In the genomic region with DNA sequence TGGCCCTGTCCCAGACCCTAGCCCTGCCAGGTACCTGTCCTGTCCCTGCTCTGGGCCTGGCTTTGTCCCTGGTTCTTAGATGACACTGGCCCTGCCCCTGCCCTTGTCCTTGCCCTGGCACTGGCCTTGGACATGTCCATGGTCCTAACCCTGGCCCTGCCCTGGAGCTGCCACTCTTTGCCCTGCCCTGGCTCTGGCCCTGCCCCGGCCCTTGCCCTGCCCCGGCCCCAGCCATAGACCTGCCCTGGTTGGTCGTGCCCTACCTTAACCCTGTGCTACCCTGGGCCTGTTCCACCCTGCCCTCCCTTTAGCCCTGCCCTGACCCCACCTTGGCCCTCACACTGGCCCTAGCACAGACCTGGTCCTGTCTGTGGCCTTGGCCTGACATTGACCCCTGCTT, we compare ENCODE assay signal across 3 cellular contexts.
A peak's percentile ranks its signal among the peaks of the same experiment; 100 is the strongest.
DNase-seq lines count a peak whose midpoint lies in the region; TF ChIP-seq lines count a peak whose summit lies in the region.
"Not testable (repeated sequence)": the region's sequence is repeated elsewhere in the genome, so short reads cannot be mapped to it uniquely, and the experiment has no call there.

No MANE protein-coding gene starts in this region.

- peak overlapping the region; percentile 35 for H3K4me3 ChIP-seq in trophoblast cell (ENCODE audit: low read depth, low read length)
- not testable (repeated sequence) for H3K4me3 ChIP-seq in spleen

- not testable (repeated sequence) for H3K4me3 Mint-ChIP-seq in chondrocyte (ENCODE audit: unreplicated experiment)

- not testable (repeated sequence) for H4K8ac ChIP-seq in trophoblast cell (ENCODE audit: low read depth, low read length)

- H3K18ac ChIP-seq in trophoblast cell (ENCODE audit: low read length), result not testable (repeated sequence)

- H2BK120ac ChIP-seq in trophoblast cell (ENCODE audit: insufficient read depth, low read length, poor library complexity), result not testable (repeated sequence)

- intact Hi-C loops in spleen (cut with DNase I; ENCODE audit: low total_unique reads), result not testable (repeated sequence)

- TF ChIP-seq CTCF in chondrocyte (IDR thresholded peaks at IDR 0.05); spleen (IDR thresholded peaks at IDR 0.05 in 8 of 11, conservative IDR thresholded peaks at IDR 0.05 in 3 of 11): not testable (repeated sequence)

- H3K4ac ChIP-seq in trophoblast cell (ENCODE audit: low read depth, low read length), result not testable (repeated sequence)

- not testable (repeated sequence) for H4K12ac ChIP-seq in trophoblast cell (ENCODE audit: low read depth, low read length)

- H3K79me2 ChIP-seq in trophoblast cell (ENCODE audit: control insufficient read depth, insufficient read depth, low read length, poor library complexity), result not testable (repeated sequence)

- not testable (repeated sequence) for H3K27ac Mint-ChIP-seq in chondrocyte (ENCODE audit: unreplicated experiment)

- not testable (repeated sequence) for H3K36me3 ChIP-seq in trophoblast cell (ENCODE audit: control insufficient read depth in 1 of 2, insufficient read depth in 2 of 2, low read length in 2 of 2); spleen

- not testable (repeated sequence) for H3K4me1 Mint-ChIP-seq in chondrocyte (ENCODE audit: low read depth)

- not testable (repeated sequence) for H3K27me3 ChIP-seq in trophoblast cell (ENCODE audit: insufficient read depth, low read length); spleen (replicated peaks in 1 of 7)

- H2BK12ac ChIP-seq in trophoblast cell (ENCODE audit: low read length), result not testable (repeated sequence)

- H4K91ac ChIP-seq in trophoblast cell (ENCODE audit: low read depth, low read length), result not testable (repeated sequence)

- H3K9ac ChIP-seq in trophoblast cell (ENCODE audit: low read length), result not testable (repeated sequence)

- H2AFZ ChIP-seq in trophoblast cell (ENCODE audit: insufficient read depth, low read length, poor library complexity), result not testable (repeated sequence)

- TF ChIP-seq POLR2A in spleen (IDR thresholded peaks at IDR 0.05), result not testable (repeated sequence)

- WGBS in trophoblast cell (ENCODE audit: extremely low coverage, insufficient coverage, insufficient read length), result no CpG with 5 or more reads among the region's 3 CpGs
- WGBS in spleen, 5 donors, result 79 to 94% (median 88%) methylated on average over 3 of the region's 3 CpGs

- H3K27me3 Mint-ChIP-seq in chondrocyte (ENCODE audit: low read depth), result not testable (repeated sequence)

- H3K9me3 Mint-ChIP-seq in chondrocyte (ENCODE audit: low read depth), result peaks cover 21% of the 10 kb centered on the region

- peaks cover 62% of the 10 kb centered on the region for H3K9me3 ChIP-seq in trophoblast cell (ENCODE audit: insufficient read depth, low read depth, low read length)
- H3K9me3 ChIP-seq in spleen, result not testable (repeated sequence)

- H3K4me2 ChIP-seq in trophoblast cell (ENCODE audit: low read length), result not testable (repeated sequence)

- not testable (repeated sequence) for H3K23ac ChIP-seq in trophoblast cell (ENCODE audit: low read length)

- not testable (repeated sequence) for H3K79me1 ChIP-seq in trophoblast cell (ENCODE audit: low read length)

- not testable (repeated sequence) for H3K14ac ChIP-seq in trophoblast cell (ENCODE audit: low read length)

- not testable (repeated sequence) for H3K27ac ChIP-seq in trophoblast cell (ENCODE audit: low read depth, low read length); spleen

- peak; percentile 84 for DNase-seq in chondrocyte (ENCODE audit: low spot score)
- not testable (repeated sequence) for DNase-seq in trophoblast cell
- peak; percentile 58 for DNase-seq in spleen

- H2AK5ac ChIP-seq in trophoblast cell (ENCODE audit: low read length), result not testable (repeated sequence)

- not testable (repeated sequence) for H3K36me3 Mint-ChIP-seq in chondrocyte (ENCODE audit: low read depth)

- H2BK5ac ChIP-seq in trophoblast cell (ENCODE audit: low read depth, low read length, poor library complexity), result not testable (repeated sequence)

- not testable (repeated sequence) for H3K4me1 ChIP-seq in trophoblast cell (ENCODE audit: control insufficient read depth in 1 of 2, insufficient read depth in 2 of 2, low read length in 2 of 2); spleen
